In the genomic region with DNA sequence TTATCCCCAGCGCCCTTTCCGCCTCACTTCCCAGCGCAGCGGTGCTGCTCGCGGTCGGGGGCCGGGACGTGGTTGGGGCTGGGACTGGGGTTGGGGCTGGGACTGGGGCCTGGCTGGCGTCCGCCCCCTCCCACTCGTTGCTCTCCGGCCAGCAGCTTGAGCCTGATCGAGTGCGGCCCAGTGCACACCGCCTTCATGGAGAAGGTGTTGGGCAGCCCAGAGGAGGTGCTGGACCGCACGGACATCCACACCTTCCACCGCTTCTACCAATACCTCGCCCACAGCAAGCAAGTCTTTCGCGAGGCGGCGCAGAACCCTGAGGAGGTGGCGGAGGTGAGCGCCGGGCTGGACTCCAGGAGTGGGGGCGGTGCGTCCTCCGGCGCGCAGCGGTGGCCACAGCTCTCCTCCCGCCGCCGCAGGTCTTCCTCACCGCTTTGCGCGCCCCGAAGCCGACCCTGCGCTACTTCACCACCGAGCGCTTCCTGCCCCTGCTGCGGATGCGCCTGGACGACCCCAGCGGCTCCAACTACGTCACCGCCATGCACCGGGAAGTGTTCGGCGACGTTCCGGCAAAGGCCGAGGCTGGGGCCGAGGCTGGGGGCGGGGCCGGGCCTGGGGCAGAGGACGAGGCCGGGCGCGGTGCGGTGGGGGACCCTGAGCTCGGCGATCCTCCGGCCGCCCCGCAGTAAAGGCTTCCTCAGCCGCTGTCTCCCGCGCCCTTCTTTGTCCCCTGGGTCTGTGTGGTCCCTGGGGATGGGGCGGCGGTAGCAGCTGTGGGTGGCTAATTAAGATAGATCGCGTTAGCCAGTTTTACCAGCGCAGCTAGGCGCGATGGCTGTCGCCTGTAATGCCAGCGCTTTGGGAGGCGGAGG, we compare ENCODE assay signal across 8 cellular contexts. TPM values are rescaled to one million over a fixed set of nuclear protein-coding genes. Genes with fewer than 3 reads are reported as not detected.
DNase-seq lines count a peak whose midpoint lies in the region; ATAC-seq, FAIRE-seq and TF ChIP-seq lines count a peak whose summit lies in the region.

No MANE protein-coding gene starts in this region.

- peak; percentile 64 for ATAC-seq in GM21515 (IDR thresholded peaks at IDR 0.05; ENCODE audit: unreplicated experiment)
- ATAC-seq in natural killer cell = peak; percentile 85 to 88 (median 88)

- H3K4me1 ChIP-seq in subcutaneous abdominal adipose tissue (ENCODE audit: control insufficient read depth in 5 of 5, insufficient read depth in 5 of 5, low read length in 5 of 5) = peaks cover 6 to 46% (median 37%) of the 10 kb centered on the region in 5 donors

- H3K27me3 ChIP-seq in subcutaneous abdominal adipose tissue (ENCODE audit: control insufficient read depth in 5 of 5, insufficient read depth in 4 of 5, low read length in 5 of 5) = no peaks in the 10 kb centered on the region

- DNase-seq in D721Med (ENCODE audit: insufficient read length, low spot score) = peak; percentile 90
- peak; percentile 82 for DNase-seq in RPMI8226
- DNase-seq in activated effector memory CD4-positive, alpha-beta T cell treated with anti-CD3 and anti-CD28 coated beads, Interleukin-2, amount 50 U/mL, for 16 hours = peak; percentile 89
- peak; percentile 76 for DNase-seq in fibroblast of pulmonary artery (ENCODE audit: low read depth)
- DNase-seq in natural killer cell = peak; percentile 71

- intact Hi-C loops in natural killer cell (cut with micrococcal nuclease) = loop anchor here (2.0 kb wide), 1 partner anchor 18 kb away; a partner anchor contains a TSS

- TF ChIP-seq RAD21 in Ishikawa (IDR thresholded peaks at IDR 0.05; ENCODE audit: low read depth) = no peak

- H3K36me3 Mint-ChIP-seq in natural killer cell = no peaks in the 10 kb centered on the region

- H3K9me3 ChIP-seq in subcutaneous abdominal adipose tissue (ENCODE audit: control insufficient read depth in 5 of 5, low read length in 5 of 5) = no peaks in the 10 kb centered on the region

- H3K36me3 ChIP-seq in subcutaneous abdominal adipose tissue (ENCODE audit: control insufficient read depth in 5 of 5, insufficient read depth in 5 of 5, low read length in 5 of 5) = no peaks in the 10 kb centered on the region

- H3K4me1 Mint-ChIP-seq in natural killer cell = peaks cover 10 to 35% of the 10 kb centered on the region in 2 donors

- H3K9me3 Mint-ChIP-seq in natural killer cell = no peaks in the 10 kb centered on the region

- peak overlapping the region; percentile 91 for H3K4me3 Mint-ChIP-seq in natural killer cell

- H3K27ac Mint-ChIP-seq in natural killer cell = peak overlapping the region; percentile 82 to 91

- no peak for FAIRE-seq in D721Med (lab: Jason Lieb, UNC)

- H3K27me3 Mint-ChIP-seq in natural killer cell (ENCODE audit: low read depth in 2 of 2) = no peaks in the 10 kb centered on the region

- TF ChIP-seq CTCF in D721Med (IDR thresholded peaks at IDR 0.05; ENCODE audit: insufficient read depth, missing control alignments) (no peak), fibroblast of pulmonary artery (IDR thresholded peaks at IDR 0.05; ENCODE audit: low read length, missing control alignments) (no peak), natural killer cell (IDR thresholded peaks at IDR 0.05) (no peak)

- H3K4me3 ChIP-seq in fibroblast of pulmonary artery (replicated peaks; ENCODE audit: low read depth, low read length) (peak overlapping the region; percentile 81), subcutaneous abdominal adipose tissue (ENCODE audit: low read depth in 1 of 5, low read length in 5 of 5) (peak overlapping the region; percentile 77 to 94 (median 89))

- no peak for TF ChIP-seq EP300 in Ishikawa (IDR thresholded peaks at IDR 0.05; ENCODE audit: borderline replicate concordance)

- H3K9ac ChIP-seq in subcutaneous abdominal adipose tissue (ENCODE audit: low read length in 5 of 5) = peak overlapping the region; percentile 75 to 92 (median 89)

- peak overlapping the region; percentile 75 for H3K27ac ChIP-seq in subcutaneous abdominal adipose tissue (ENCODE audit: low read depth, low read length)

TF ChIP-seq in Ishikawa, 13 proteins besides CTCF, POLR2A, EP300 and RAD21:
- no peak for TF ChIP-seq NFIC (IDR thresholded peaks at IDR 0.05)
- peak; percentile 20; the same call in 1 of the 2 replicates for TF ChIP-seq TEAD4 (IDR thresholded peaks at IDR 0.05)
- TF ChIP-seq CEBPB (IDR thresholded peaks at IDR 0.05) = no peak
- peak; percentile 69 for TF ChIP-seq YY1 (IDR thresholded peaks at IDR 0.05; ENCODE audit: low read depth)
- TF ChIP-seq, protein P1, sequence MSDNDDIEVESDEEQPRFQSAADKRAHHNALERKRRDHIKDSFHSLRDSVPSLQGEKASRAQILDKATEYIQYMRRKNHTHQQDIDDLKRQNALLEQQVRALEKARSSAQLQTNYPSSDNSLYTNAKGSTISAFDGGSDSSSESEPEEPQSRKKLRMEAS (IDR thresholded peaks at IDR 0.05) = peak; percentile 81
- TF ChIP-seq CREB1 (IDR thresholded peaks at IDR 0.05; ENCODE audit: low read depth) = peak; percentile 75
- no peak for TF ChIP-seq FOXM1 (IDR thresholded peaks at IDR 0.05; ENCODE audit: borderline replicate concordance, low read depth)
- peak; percentile 84 for TF ChIP-seq ZBTB7A (IDR thresholded peaks at IDR 0.05; ENCODE audit: low read depth)
- TF ChIP-seq TCF12 (IDR thresholded peaks at IDR 0.05; ENCODE audit: low read depth) = peak; percentile 58; the same call in 1 of the 2 replicates
- peak; percentile 82 for TF ChIP-seq TAF1 (IDR thresholded peaks at IDR 0.05; ENCODE audit: low read depth)
- TF ChIP-seq, protein P2, sequence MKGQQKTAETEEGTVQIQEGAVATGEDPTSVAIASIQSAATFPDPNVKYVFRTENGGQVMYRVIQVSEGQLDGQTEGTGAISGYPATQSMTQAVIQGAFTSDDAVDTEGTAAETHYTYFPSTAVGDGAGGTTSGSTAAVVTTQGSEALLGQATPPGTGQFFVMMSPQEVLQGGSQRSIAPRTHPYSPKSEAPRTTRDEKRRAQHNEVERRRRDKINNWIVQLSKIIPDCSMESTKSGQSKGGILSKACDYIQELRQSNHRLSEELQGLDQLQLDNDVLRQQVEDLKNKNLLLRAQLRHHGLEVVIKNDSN (IDR thresholded peaks at IDR 0.05) = no peak
- TF ChIP-seq EGR1 (IDR thresholded peaks at IDR 0.05) = peak; percentile 64; the same call in 1 of the 2 replicates
- TF ChIP-seq, protein P3, sequence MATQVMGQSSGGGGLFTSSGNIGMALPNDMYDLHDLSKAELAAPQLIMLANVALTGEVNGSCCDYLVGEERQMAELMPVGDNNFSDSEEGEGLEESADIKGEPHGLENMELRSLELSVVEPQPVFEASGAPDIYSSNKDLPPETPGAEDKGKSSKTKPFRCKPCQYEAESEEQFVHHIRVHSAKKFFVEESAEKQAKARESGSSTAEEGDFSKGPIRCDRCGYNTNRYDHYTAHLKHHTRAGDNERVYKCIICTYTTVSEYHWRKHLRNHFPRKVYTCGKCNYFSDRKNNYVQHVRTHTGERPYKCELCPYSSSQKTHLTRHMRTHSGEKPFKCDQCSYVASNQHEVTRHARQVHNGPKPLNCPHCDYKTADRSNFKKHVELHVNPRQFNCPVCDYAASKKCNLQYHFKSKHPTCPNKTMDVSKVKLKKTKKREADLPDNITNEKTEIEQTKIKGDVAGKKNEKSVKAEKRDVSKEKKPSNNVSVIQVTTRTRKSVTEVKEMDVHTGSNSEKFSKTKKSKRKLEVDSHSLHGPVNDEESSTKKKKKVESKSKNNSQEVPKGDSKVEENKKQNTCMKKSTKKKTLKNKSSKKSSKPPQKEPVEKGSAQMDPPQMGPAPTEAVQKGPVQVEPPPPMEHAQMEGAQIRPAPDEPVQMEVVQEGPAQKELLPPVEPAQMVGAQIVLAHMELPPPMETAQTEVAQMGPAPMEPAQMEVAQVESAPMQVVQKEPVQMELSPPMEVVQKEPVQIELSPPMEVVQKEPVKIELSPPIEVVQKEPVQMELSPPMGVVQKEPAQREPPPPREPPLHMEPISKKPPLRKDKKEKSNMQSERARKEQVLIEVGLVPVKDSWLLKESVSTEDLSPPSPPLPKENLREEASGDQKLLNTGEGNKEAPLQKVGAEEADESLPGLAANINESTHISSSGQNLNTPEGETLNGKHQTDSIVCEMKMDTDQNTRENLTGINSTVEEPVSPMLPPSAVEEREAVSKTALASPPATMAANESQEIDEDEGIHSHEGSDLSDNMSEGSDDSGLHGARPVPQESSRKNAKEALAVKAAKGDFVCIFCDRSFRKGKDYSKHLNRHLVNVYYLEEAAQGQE (IDR thresholded peaks at IDR 0.05; ENCODE audit: low read depth) = 0 out of 2 replicates have a peak, but pooled peaks have one; percentile 11

RNA-seq across cellular contexts. Expression of a gene that starts 1.8 kb away (rescaled TPM):
- 1 to 10 TPM in 2 of 3 donors, under 1 TPM in 1; 0.68 to 1.6 (median 1.2) TPM for total RNA-seq in natural killer cell

RNA-seq across cellular contexts. Expression of a gene that starts 7.5 kb away (rescaled TPM):
- total RNA-seq in natural killer cell = 10 to 100 TPM; 61.1 to 67.8 (median 62.3) TPM

RNA-seq across cellular contexts. Expression of a gene that starts 12.4 kb away (rescaled TPM):
- total RNA-seq in natural killer cell = 10 to 100 TPM; 38.9 to 58.2 (median 42.6) TPM

RNA-seq across cellular contexts. Expression of a gene that starts 18.4 kb away (rescaled TPM):
- 10 to 100 TPM; 34.8 to 44.3 (median 36.4) TPM for total RNA-seq in natural killer cell

RNA-seq across cellular contexts. Expression of a gene that starts 23.0 kb away (rescaled TPM):
- 1 to 10 TPM; 5.0 to 6.2 (median 5.7) TPM for total RNA-seq in natural killer cell

Comparison
In these comparisons a context has a peak if more than half of its experiments do, and no peak if none do; other contexts are left out.
1. Peak in every context shown above with its lines: DNase-seq, ATAC-seq, H3K4me3 ChIP-seq and H3K27ac ChIP-seq.